8 cellular contexts compared by ENCODE assay signal in genomic region chr7:30510124-30511074, GRCh38. TPM values are rescaled to one million over a fixed set of nuclear protein-coding genes. Genes with fewer than 3 reads are reported as not detected.
DNase-seq lines count a peak whose midpoint lies in the region; ATAC-seq and TF ChIP-seq lines count a peak whose summit lies in the region.

No MANE protein-coding gene starts in this region.

- H3K4me3 Mint-ChIP-seq in Calu3 (ENCODE audit: low read depth, unreplicated experiment) = peak overlapping the region; percentile 59

- peak; percentile 46 for ATAC-seq in GM21360 (IDR thresholded peaks at IDR 0.05; ENCODE audit: unreplicated experiment)
- ATAC-seq in HG03442 (IDR thresholded peaks at IDR 0.05; ENCODE audit: unreplicated experiment) = no peak
- no peak for ATAC-seq in GM21447 (IDR thresholded peaks at IDR 0.05; ENCODE audit: unreplicated experiment)

- CTCF ChIA-PET in Calu3 (lab: Charles Lee) = interaction anchor here (1.0 to 4.8 kb wide), 4 partner anchors 41 to 234 kb away, joined by 5 to 42 read pairs (median 7); no protein-coding TSS in a partner anchor

- H3K27ac ChIP-seq in left ventricle myocardium inferior (replicated peaks) = no peak overlapping the region

- H3K36me3 ChIP-seq in left ventricle myocardium inferior = no peaks in the 10 kb centered on the region

- intact Hi-C loops in Calu3 (cut with micrococcal nuclease; ENCODE audit: unreplicated experiment) (loop anchor here (1.0 to 10.0 kb wide), 3 partner anchors 40 to 234 kb away; no protein-coding TSS in a partner anchor), left ventricle myocardium inferior (cut with micrococcal nuclease) (loop anchor here (10.0 kb wide), 1 partner anchor 54 kb away; no protein-coding TSS in a partner anchor)

- peak overlapping the region; percentile 68 for H3K27ac Mint-ChIP-seq in Calu3 (ENCODE audit: unreplicated experiment)

- BruUV-seq in Calu3 (replicated peaks; lab: Mats Ljungman, UMichigan) = no TSS peak

- peaks cover 23% of the 10 kb centered on the region for H3K4me1 Mint-ChIP-seq in Calu3 (ENCODE audit: low read depth, unreplicated experiment)

- H3K27me3 Mint-ChIP-seq in Calu3 (ENCODE audit: unreplicated experiment) = no peaks in the 10 kb centered on the region

- peaks cover 2% of the 10 kb centered on the region for H3K4me1 ChIP-seq in left ventricle myocardium inferior

- H3K9me3 Mint-ChIP-seq in Calu3 (ENCODE audit: low read depth, unreplicated experiment) = no peaks in the 10 kb centered on the region

- peak; percentile 85 for TF ChIP-seq CTCF in Calu3 (IDR thresholded peaks at IDR 0.05; ENCODE audit: unreplicated experiment)
- peak; percentile 85 for TF ChIP-seq CTCF in left ventricle myocardium inferior (IDR thresholded peaks at IDR 0.05; ENCODE audit: borderline replicate concordance)

- H3K36me3 Mint-ChIP-seq in Calu3 (ENCODE audit: insufficient read depth, unreplicated experiment) = peaks cover 21% of the 10 kb centered on the region

- no peaks in the 10 kb centered on the region for H3K27me3 ChIP-seq in left ventricle myocardium inferior (ENCODE audit: low read depth)

- no peak overlapping the region for H3K4me3 ChIP-seq in left ventricle myocardium inferior

- H3K9me3 ChIP-seq in left ventricle myocardium inferior (replicated peaks) = no peaks in the 10 kb centered on the region

- DNase-seq in Calu3 (peak; percentile 63), NCI-H2081 treated with DMSO at 0.1 percent for 48 hours (lab: John Stamatoyannopoulos, UW) (peak; percentile 21), left ventricle myocardium inferior (no peak)
- DNase-seq in activated naive CD4-positive, alpha-beta T cell treated with anti-CD3 and anti-CD28 coated beads, Interleukin-2, amount 50 U/mL, for 16 hours = peak; percentile 30
- peak; percentile 22 to 30 for DNase-seq in stimulated activated CD4-positive, alpha-beta T cell treated with anti-CD3 and anti-CD28 coated beads, Interleukin-2, amount 100 ng/mL, for 24 hours

RNA-seq across cellular contexts. Expression of gene GGCT, which starts 5.8 kb away (rescaled TPM):
- total RNA-seq in Calu3 (2022) (81.2 and 90.6 TPM in 2 replicates), left ventricle myocardium inferior (18.9 TPM)

RNA-seq across cellular contexts. Expression of gene NOD1, which starts 31.8 kb away (rescaled TPM):
- total RNA-seq in Calu3 (2022) = 11.7 and 12.0 TPM in 2 replicates
- 7.0 TPM for total RNA-seq in left ventricle myocardium inferior
